32 cellular contexts compared by ENCODE assay signal in the genomic region with DNA sequence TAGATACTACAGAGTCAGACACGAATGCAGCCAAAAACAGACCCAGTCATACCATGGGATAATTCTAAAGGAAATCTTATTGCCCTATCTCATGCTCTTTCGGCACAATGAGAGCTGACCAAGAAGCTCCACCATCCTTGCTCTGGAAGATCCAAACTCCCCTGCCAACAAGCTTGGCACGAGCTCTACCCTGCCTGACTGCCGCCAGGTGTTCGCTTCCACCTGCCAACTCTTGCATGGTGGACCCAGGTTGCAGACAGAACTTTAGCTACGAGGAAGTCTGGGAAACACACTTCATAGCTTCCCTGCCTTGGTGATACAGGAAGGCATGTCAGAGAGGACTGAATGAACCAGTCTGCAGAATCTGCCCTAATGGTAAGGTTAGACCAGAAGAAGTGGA.
"Had no signal": no experiment of that assay in that cellular context is flagged by ENCODE, and none has a peak within 500 bp of the region (broad histone marks: within the 10 kb centered on the region; RNA-seq: fewer than 3 reads in every experiment).

No MANE protein-coding gene starts in this region.

- H3K27me3 ChIP-seq: adrenal gland, ascending aorta, body of pancreas, brain microvascular endothelial cell, breast epithelium, cardiac muscle cell had no signal

- H3K4me3 ChIP-seq: adrenal gland, ascending aorta, body of pancreas, breast epithelium, cardiac muscle cell had no signal

- ATAC-seq: activated naive CD4-positive, alpha-beta T cell treated with anti-CD3 and anti-CD28 coated beads, Interleukin-2, amount 50 U/mL, for 72 hours; activated naive CD8-positive, alpha-beta T cell treated with anti-CD3 and anti-CD28 coated beads, Interleukin-2, amount 50 U/mL, for 24 hours; activated T-cell treated with anti-CD3 and anti-CD28 coated beads, Interleukin-2, amount 50 U/mL, for 4 hours; activated T-cell treated with anti-CD3 and anti-CD28 coated beads, Interleukin-2, amount 50 U/mL, for 72 hours; activated T-helper 17 cell treated with anti-CD3 and anti-CD28 coated beads, Interleukin-2, amount 50 U/mL, for 72 hours; body of pancreas had no signal

- H3K9me3 ChIP-seq: adrenal gland, ascending aorta, body of pancreas, breast epithelium had no signal

- H3K4me1 ChIP-seq: adrenal gland, ascending aorta, body of pancreas, breast epithelium had no signal

- DNase-seq: activated effector memory CD4-positive, alpha-beta T cell treated with anti-CD3 and anti-CD28 coated beads, Interleukin-2, amount 50 U/mL, for 16 hours; activated effector memory CD4-positive, alpha-beta T cell treated with Interleukin-2 at 50 U/mL for 16 hours; activated gamma-delta T cell; activated gamma-delta T cell treated with Interleukin-2 at 50 U/mL for 16 hours; activated naive CD4-positive, alpha-beta T cell; activated naive CD4-positive, alpha-beta T cell treated with anti-CD3 and anti-CD28 coated beads for 36 hours; activated naive CD4-positive, alpha-beta T cell treated with anti-CD3 and anti-CD28 coated beads, Interleukin-2, amount 10 ng/mL, durations not matched to agents 7 days and 5 days; activated naive CD4-positive, alpha-beta T cell treated with anti-CD3 and anti-CD28 coated beads, Interleukin-2, amount 50 U/mL, for 16 hours; activated naive CD4-positive, alpha-beta T cell treated with Interleukin-2 at 50 U/mL for 16 hours; activated naive CD8-positive, alpha-beta T cell treated with anti-CD3 and anti-CD28 coated beads for 36 hours; activated naive CD8-positive, alpha-beta T cell treated with anti-CD3 and anti-CD28 coated beads, Interleukin-2, amount 10 ng/mL, durations not matched to agents 7 days and 5 days; activated naive CD8-positive, alpha-beta T cell treated with anti-CD3 and anti-CD28 coated beads, Interleukin-2, amount 50 U/mL, for 24 hours; activated T-cell treated with anti-CD3 and anti-CD28 coated beads, Interleukin-2, amount 50 U/mL, for 1 hour; activated T-cell treated with anti-CD3 and anti-CD28 coated beads, Interleukin-2, amount 50 U/mL, for 24 hours; activated T-cell treated with anti-CD3 and anti-CD28 coated beads, Interleukin-2, amount 50 U/mL, for 4 hours; activated T-cell treated with anti-CD3 and anti-CD28 coated beads, Interleukin-2, amount 50 U/mL, for 48 hours; activated T-cell treated with anti-CD3 and anti-CD28 coated beads, Interleukin-2, amount 50 U/mL, for 72 hours; adrenal gland; amniotic stem cell; amygdala; anterior cingulate cortex; aorta; brain microvascular endothelial cell; caudate nucleus; central memory CD4-positive, alpha-beta T cell; cerebellar nuclear complex had no signal

- H3K36me3 ChIP-seq: adrenal gland, ascending aorta, brain microvascular endothelial cell, breast epithelium, cardiac muscle cell had no signal

- H3K27ac ChIP-seq: adrenal gland, ascending aorta, body of pancreas, brain microvascular endothelial cell, breast epithelium, cardiac muscle cell had no signal
